15 cellular contexts compared by ENCODE assay signal in genomic region chr7:152624218-152624617, GRCh38. TPM values are rescaled to one million over a fixed set of nuclear protein-coding genes. Genes with fewer than 3 reads are reported as not detected.
DNase-seq lines count a peak whose midpoint lies in the region.
"Had no signal": no experiment of that assay in that cellular context is flagged by ENCODE, and none has a peak within 500 bp of the region (broad histone marks: within the 10 kb centered on the region; RNA-seq: fewer than 3 reads in every experiment).

No MANE protein-coding gene starts in this region.

- intact Hi-C loops in cardiac septum (cut with DNase I): no loop called here

- no peaks in the 10 kb centered on the region for H3K27me3 ChIP-seq in adipocyte (replicated peaks; ENCODE audit: control insufficient read depth, insufficient read depth, low read length)

- no peaks in the 10 kb centered on the region for H3K36me3 ChIP-seq in adipocyte (ENCODE audit: control insufficient read depth, insufficient read depth, low read length, severe bottlenecking)

- no peaks in the 10 kb centered on the region for H3K9me3 ChIP-seq in adipocyte (ENCODE audit: control insufficient read depth, low read length)

- H3K9ac ChIP-seq in adipocyte (ENCODE audit: low read length): no peak overlapping the region

- H3K4me3 ChIP-seq in adipocyte (ENCODE audit: low read length): no peak overlapping the region

- H3K4me1 ChIP-seq in adipocyte (ENCODE audit: control insufficient read depth, insufficient read depth, low read length): no peaks in the 10 kb centered on the region

- DNase-seq in NCI-H1092 treated with DMSO at 0.1 percent for 48 hours (lab: John Stamatoyannopoulos, UW): peak; percentile 41
- DNase-seq in NCI-H1436 treated with DMSO at 0.1 percent for 48 hours (lab: John Stamatoyannopoulos, UW): peak; percentile 18
- peak; percentile 35 for DNase-seq in NCI-H345 (lab: John Stamatoyannopoulos, UW)
- DNase-seq in adipocyte (ENCODE audit: low read depth): peak; percentile 1
- DNase-seq in NCI-H2107 (lab: John Stamatoyannopoulos, UW): no peak
- no peak for DNase-seq in cardiac septum (ENCODE audit: low spot score)
- DNase-seq in amniotic stem cell (lab: John Stamatoyannopoulos, UW): no peak
- DNase-seq: DMS79, GOT3, KG1, NCI-H187, NCI-H524 treated with DMSO at 0.1 percent for 48 hours, RPMI8226, SIG-M5, T-cell had no signal

RNA-seq across cellular contexts. Expression of gene XRCC2, which starts 51.7 kb away (rescaled TPM):
- total RNA-seq in cardiac septum: 0.24 TPM

Comparison
In these comparisons a context has a peak if more than half of its experiments do, and no peak if none do; other contexts are left out.
1. DNase-seq: peak in NCI-H1092 treated with DMSO at 0.1 percent for 48 hours (single experiment), NCI-H1436 treated with DMSO at 0.1 percent for 48 hours (single experiment), NCI-H345 (single experiment) and adipocyte (single experiment); none in NCI-H2107 (single experiment), cardiac septum (single experiment) and amniotic stem cell (single experiment).